ENCODE assay signal across 19 cellular contexts in genomic region chr2:437180-437579, GRCh38.
A peak's percentile ranks its signal among the peaks of the same experiment; 100 is the strongest.
DNase-seq lines count a peak whose midpoint lies in the region; ATAC-seq and TF ChIP-seq lines count a peak whose summit lies in the region.
"Had no signal": no experiment of that assay in that cellular context is flagged by ENCODE, and none has a peak within 500 bp of the region (broad histone marks: within the 10 kb centered on the region; RNA-seq: fewer than 3 reads in every experiment).

No MANE protein-coding gene starts in this region.

- CTCF ChIA-PET in CD4-positive, alpha-beta T cell (lab: Charles Lee), result no interaction called here
- CTCF ChIA-PET in PC-9 (lab: Charles Lee), result no interaction called here

- no peak overlapping the region for H3K27ac ChIP-seq in CD4-positive, alpha-beta T cell (ENCODE audit: low read depth, low read length)
- H3K27ac ChIP-seq in PC-9 (peak overlapping the region; percentile 67), smooth muscle cell (ENCODE audit: low read depth) (no peak overlapping the region), caudate nucleus (ENCODE audit: low read depth, low read length) (no peak overlapping the region)
- peak overlapping the region; percentile 69 for H3K27ac ChIP-seq in effector memory CD4-positive, alpha-beta T cell (ENCODE audit: insufficient read depth, low read length, poor library complexity, severe bottlenecking)
- H3K27ac ChIP-seq: 22Rv1, thyroid gland had no signal

- H3K4me2 ChIP-seq in PC-9 (peak overlapping the region; percentile 37), smooth muscle cell (no peak overlapping the region)
- H3K4me2 ChIP-seq: SK-N-SH had no signal

- H3F3A ChIP-seq in PC-9 (ENCODE audit: insufficient read depth, low read depth) (peaks cover 16% of the 10 kb centered on the region), smooth muscle cell (ENCODE audit: low read depth) (no peaks in the 10 kb centered on the region)

- H3K4me1 Mint-ChIP-seq in CD4-positive, alpha-beta T cell (ENCODE audit: low read depth), result peaks cover 22% of the 10 kb centered on the region

- H3K4me3 ChIP-seq in PC-9 (peak overlapping the region; percentile 13; the same call in 1 of the 2 replicates), smooth muscle cell (no peak overlapping the region)
- H3K4me3 ChIP-seq in effector memory CD4-positive, alpha-beta T cell (ENCODE audit: insufficient read depth, low read depth, low read length, poor library complexity, severe bottlenecking), result no peak overlapping the region
- H3K4me3 ChIP-seq: GM12878, lung, prostate gland, thyroid gland had no signal

- H4K20me1 ChIP-seq in PC-9 (ENCODE audit: insufficient read depth) (no peaks in the 10 kb centered on the region), smooth muscle cell (ENCODE audit: low read depth) (no peaks in the 10 kb centered on the region)

- H3K36me3 ChIP-seq in PC-9 (ENCODE audit: low read depth) (no peaks in the 10 kb centered on the region), smooth muscle cell (ENCODE audit: low read depth) (no peaks in the 10 kb centered on the region)
- H3K36me3 ChIP-seq in effector memory CD4-positive, alpha-beta T cell (ENCODE audit: control insufficient read depth, insufficient read depth, low read length), result no peaks in the 10 kb centered on the region
- H3K36me3 ChIP-seq: BE2C, prostate gland, thyroid gland had no signal

- no peak for TF ChIP-seq CTCF in CD4-positive, alpha-beta T cell (IDR thresholded peaks at IDR 0.05)
- TF ChIP-seq CTCF in PC-9 (conservative IDR thresholded peaks at IDR 0.05) (no peak), smooth muscle cell (IDR thresholded peaks at IDR 0.05; ENCODE audit: borderline replicate concordance, insufficient read depth, poor library complexity, severe bottlenecking) (no peak)

- H2AFZ ChIP-seq in PC-9, result no peak overlapping the region
- H2AFZ ChIP-seq in smooth muscle cell (ENCODE audit: low read depth), result no peak overlapping the region

- H3K9me3 Mint-ChIP-seq in CD4-positive, alpha-beta T cell, result no peaks in the 10 kb centered on the region
- H3K9me3 Mint-ChIP-seq: nephron progenitor cell had no signal

- no peak for ATAC-seq in CD4-positive, alpha-beta T cell (ENCODE audit: poor library complexity)

- no peaks in the 10 kb centered on the region for H3K27me3 Mint-ChIP-seq in CD4-positive, alpha-beta T cell

- H3K27me3 ChIP-seq in CD4-positive, alpha-beta T cell (ENCODE audit: control insufficient read depth, insufficient read depth, low read length), result no peaks in the 10 kb centered on the region
- H3K27me3 ChIP-seq in PC-9 (ENCODE audit: insufficient read depth, low read depth) (no peaks in the 10 kb centered on the region), smooth muscle cell (ENCODE audit: low read depth) (no peaks in the 10 kb centered on the region)
- no peaks in the 10 kb centered on the region for H3K27me3 ChIP-seq in effector memory CD4-positive, alpha-beta T cell (replicated peaks; ENCODE audit: control insufficient read depth, insufficient read depth, low read length, poor library complexity, severe bottlenecking)
- H3K27me3 ChIP-seq: BE2C, thyroid gland had no signal

- POLR2A ChIA-PET in CD4-positive, alpha-beta T cell (lab: Charles Lee), result interaction anchor here (0.9 to 2.6 kb wide), 4 partner anchors 13 to 148 kb away, joined by 3 to 17 read pairs (median 4); no protein-coding TSS in a partner anchor
- POLR2A ChIA-PET in PC-9 (lab: Charles Lee; ENCODE audit: unreplicated experiment), result no interaction called here

- H3K4me1 ChIP-seq in PC-9 (replicated peaks; ENCODE audit: insufficient read depth) (peaks cover 13% of the 10 kb centered on the region; the same call in 1 of the 2 replicates), smooth muscle cell (ENCODE audit: low read depth) (no peaks in the 10 kb centered on the region)
- H3K4me1 ChIP-seq in effector memory CD4-positive, alpha-beta T cell (ENCODE audit: control insufficient read depth, insufficient read depth, low read length, poor library complexity, severe bottlenecking), result peaks cover 12% of the 10 kb centered on the region
- H3K4me1 ChIP-seq: BE2C, prostate gland, thyroid gland had no signal

- BruUV-seq in PC-9 (replicated peaks; lab: Mats Ljungman, UMichigan), result no TSS peak

- no peaks in the 10 kb centered on the region for H3K9me3 ChIP-seq in CD4-positive, alpha-beta T cell (ENCODE audit: control insufficient read depth, low read length)
- no peaks in the 10 kb centered on the region for H3K9me3 ChIP-seq in PC-9 (ENCODE audit: insufficient read depth, low read depth)
- H3K9me3 ChIP-seq in effector memory CD4-positive, alpha-beta T cell (ENCODE audit: control insufficient read depth, low read length), result no peaks in the 10 kb centered on the region
- H3K9me3 ChIP-seq in smooth muscle cell (replicated peaks; ENCODE audit: low read depth), result no peaks in the 10 kb centered on the region
- H3K9me3 ChIP-seq: BE2C, prostate gland, thyroid gland had no signal

- intact Hi-C loops in CD4-positive, alpha-beta T cell (cut with DNase I, micrococcal nuclease), result loop anchor here in 1 of 2 experiments (5.0 kb wide), 3 partner anchors 40 to 240 kb away; partner anchors contain the start of genes ACP1, SH3YL1 and TMEM18
- intact Hi-C loops in PC-9 (cut with micrococcal nuclease; ENCODE audit: unreplicated experiment), result loop anchor here (1.0 kb wide), 1 partner anchor 12 kb away; no protein-coding TSS in a partner anchor

- H3K79me2 ChIP-seq in PC-9 (ENCODE audit: low read depth) (no peaks in the 10 kb centered on the region), smooth muscle cell (ENCODE audit: low read depth) (no peaks in the 10 kb centered on the region)

- WGBS in smooth muscle cell (ENCODE audit: low lambda C conversion rate), result 88% methylated on average over 5 of the region's 5 CpGs

- H3K27ac Mint-ChIP-seq in CD4-positive, alpha-beta T cell, result peak overlapping the region; percentile 94
- H3K27ac Mint-ChIP-seq: nephron progenitor cell had no signal

- H3K36me3 Mint-ChIP-seq in CD4-positive, alpha-beta T cell (ENCODE audit: low read depth), result no peaks in the 10 kb centered on the region

- H3K9ac ChIP-seq in smooth muscle cell (ENCODE audit: low read depth), result no peak overlapping the region
- H3K9ac ChIP-seq: SK-N-SH had no signal

- DNase-seq in NCI-H2171 treated with DMSO at 0.1 percent for 48 hours (lab: John Stamatoyannopoulos, UW), result peak; percentile 21
- DNase-seq in NCI-H2171 (lab: John Stamatoyannopoulos, UW), result no peak
- DNase-seq in CD4-positive, alpha-beta T cell, result no peak
- no peak for DNase-seq in PC-9
- DNase-seq in effector memory CD4-positive, alpha-beta T cell, result no peak
- no peak for DNase-seq in smooth muscle cell (lab: John Stamatoyannopoulos, UW; ENCODE audit: unreplicated experiment)
- DNase-seq in mucosa of gallbladder (ENCODE audit: low spot score), result no peak
- no peak for DNase-seq in caudate nucleus (lab: John Stamatoyannopoulos, UW)
- DNase-seq: activated effector memory CD4-positive, alpha-beta T cell treated with Interleukin-2 at 50 U/mL for 16 hours; BE2C; GF-D8; nephron progenitor cell; SK-N-SH; stimulated activated CD8-positive, alpha-beta memory T cell treated with anti-CD3 and anti-CD28 coated beads, Interleukin-4, amount 100 ng/mL, for 48 hours; thyroid gland had no signal

- peak overlapping the region; percentile 85 for H3K4me3 Mint-ChIP-seq in CD4-positive, alpha-beta T cell
- H3K4me3 Mint-ChIP-seq: nephron progenitor cell had no signal

- H3K9me2 ChIP-seq in PC-9 (ENCODE audit: insufficient read depth), result no peaks in the 10 kb centered on the region
- H3K9me2 ChIP-seq: SK-N-SH had no signal

Comparison
In these comparisons a context has a peak if more than half of its experiments do, and no peak if none do; other contexts are left out.
1. H3K27ac ChIP-seq: peak in PC-9 (single experiment) and effector memory CD4-positive, alpha-beta T cell (single experiment); none in CD4-positive, alpha-beta T cell (single experiment), smooth muscle cell (single experiment) and caudate nucleus (single experiment).